Comparison of ENCODE assay signal across 13 cellular contexts in the genomic region with DNA sequence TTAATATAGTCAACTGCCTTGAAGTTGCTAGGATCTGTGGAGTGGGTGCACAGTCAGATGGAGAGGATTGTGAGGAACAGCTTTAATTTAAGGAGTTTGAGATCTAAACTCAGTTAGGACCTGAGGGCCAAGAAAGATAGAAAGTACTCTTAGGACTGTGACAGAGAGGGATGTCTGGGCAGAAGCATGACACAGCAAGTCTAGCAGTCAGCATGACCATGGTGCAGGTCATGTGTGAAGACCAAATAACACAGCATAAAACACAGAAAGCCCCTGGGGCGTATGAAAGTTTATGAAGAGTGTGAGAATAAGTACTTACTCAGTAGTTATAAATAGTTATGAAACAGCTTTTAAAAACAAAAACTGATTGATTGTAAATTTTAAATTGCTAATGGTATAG.
A peak's percentile ranks its signal among the peaks of the same experiment; 100 is the strongest.
DNase-seq lines count a peak whose midpoint lies in the region; ATAC-seq, FAIRE-seq and TF ChIP-seq lines count a peak whose summit lies in the region.
"Had no signal": no experiment of that assay in that cellular context is flagged by ENCODE, and none has a peak within 500 bp of the region (broad histone marks: within the 10 kb centered on the region; RNA-seq: fewer than 3 reads in every experiment).

No MANE protein-coding gene starts in this region.

- H3K4me3 ChIP-seq in bronchial epithelial cell (ENCODE audit: low read depth, low read length) (no peak overlapping the region), A673 (ENCODE audit: low read depth, low read length, poor library complexity, severe bottlenecking) (no peak overlapping the region)
- H3K4me3 ChIP-seq: PC-9, thyroid gland had no signal

- intact Hi-C loops in A673 (cut with micrococcal nuclease; ENCODE audit: unreplicated experiment): no loop called here

- CTCF ChIA-PET in A673 (lab: Charles Lee): no interaction called here

- ATAC-seq in GM18499 (IDR thresholded peaks at IDR 0.05; ENCODE audit: insufficient read depth, unreplicated experiment) (peak; percentile 77), GM21381 (IDR thresholded peaks at IDR 0.05; ENCODE audit: unreplicated experiment) (peak; percentile 85), HG03095 (IDR thresholded peaks at IDR 0.05; ENCODE audit: unreplicated experiment) (peak; percentile 87)
- no peak for ATAC-seq in activated CD4-positive, CD25-positive, alpha-beta regulatory T cell treated with anti-CD3 and anti-CD28 coated beads, Interleukin-2, amount 50 U/mL, for 24 hours
- ATAC-seq: natural killer cell treated with Interleukin-12 subunit alpha and Interleukin-12 subunit beta and Interleukin-15 and Interleukin-18, amount 100 ng/mL, for 72 hours had no signal

- TF ChIP-seq CTCF in bronchial epithelial cell (IDR thresholded peaks at IDR 0.05; ENCODE audit: insufficient read depth, low read length, severe bottlenecking): no peak
- no peak for TF ChIP-seq CTCF in A673 (conservative IDR thresholded peaks at IDR 0.05; ENCODE audit: low read depth, low read length)

- FAIRE-seq in bronchial epithelial cell (lab: Jason Lieb, UNC): no peak

- H3K9me3 ChIP-seq in A673 (ENCODE audit: low read depth, low read length, poor library complexity, severe bottlenecking): no peaks in the 10 kb centered on the region
- H3K9me3 ChIP-seq: thyroid gland had no signal

- peak; percentile 61 for DNase-seq in bronchial epithelial cell (ENCODE audit: low read depth)
- no peak for DNase-seq in DMS 273 treated with DMSO at 0.1 percent for 48 hours (lab: John Stamatoyannopoulos, UW)
- no peak for DNase-seq in A673 (ENCODE audit: low spot score)
- no peak for DNase-seq in activated T-cell treated with anti-CD3 and anti-CD28 coated beads, Interleukin-2, amount 50 U/mL, for 48 hours
- DNase-seq: CD4-positive, alpha-beta T cell; effector CD8-positive, alpha-beta T cell; PC-9; thyroid gland had no signal

- BruUV-seq in A673 (replicated peaks; lab: Mats Ljungman, UMichigan): no TSS peak

- no peaks in the 10 kb centered on the region for H3K27me3 ChIP-seq in bronchial epithelial cell (ENCODE audit: control insufficient read depth, insufficient read depth, low read length)
- H3K27me3 ChIP-seq in A673 (replicated peaks; ENCODE audit: insufficient read depth, low read depth, low read length, poor library complexity): no peaks in the 10 kb centered on the region
- H3K27me3 ChIP-seq: thyroid gland had no signal

- POLR2A ChIA-PET in A673 (lab: Charles Lee; ENCODE audit: low non-redundant PET): no interaction called here

- H3K27ac ChIP-seq in A673 (ENCODE audit: low read depth, low read length, poor library complexity, severe bottlenecking): no peak overlapping the region
- H3K27ac ChIP-seq: PC-9, thyroid gland had no signal

- no peaks in the 10 kb centered on the region for H3K4me1 ChIP-seq in A673 (ENCODE audit: insufficient read depth, low read length, poor library complexity, severe bottlenecking)

- H3K36me3 ChIP-seq in bronchial epithelial cell (ENCODE audit: control insufficient read depth, insufficient read depth, low read length) (peaks cover 3% of the 10 kb centered on the region), A673 (ENCODE audit: insufficient read depth, low read length, poor library complexity, severe bottlenecking) (no peaks in the 10 kb centered on the region)
- H3K36me3 ChIP-seq: thyroid gland had no signal

Comparison
In these comparisons a context has a peak if more than half of its experiments do, and no peak if none do; other contexts are left out.
1. ATAC-seq: peak in GM18499 (single experiment), GM21381 (single experiment) and HG03095 (single experiment); none in activated CD4-positive, CD25-positive, alpha-beta regulatory T cell treated with anti-CD3 and anti-CD28 coated beads, Interleukin-2, amount 50 U/mL, for 24 hours (0 of 2).